In the genomic region with DNA sequence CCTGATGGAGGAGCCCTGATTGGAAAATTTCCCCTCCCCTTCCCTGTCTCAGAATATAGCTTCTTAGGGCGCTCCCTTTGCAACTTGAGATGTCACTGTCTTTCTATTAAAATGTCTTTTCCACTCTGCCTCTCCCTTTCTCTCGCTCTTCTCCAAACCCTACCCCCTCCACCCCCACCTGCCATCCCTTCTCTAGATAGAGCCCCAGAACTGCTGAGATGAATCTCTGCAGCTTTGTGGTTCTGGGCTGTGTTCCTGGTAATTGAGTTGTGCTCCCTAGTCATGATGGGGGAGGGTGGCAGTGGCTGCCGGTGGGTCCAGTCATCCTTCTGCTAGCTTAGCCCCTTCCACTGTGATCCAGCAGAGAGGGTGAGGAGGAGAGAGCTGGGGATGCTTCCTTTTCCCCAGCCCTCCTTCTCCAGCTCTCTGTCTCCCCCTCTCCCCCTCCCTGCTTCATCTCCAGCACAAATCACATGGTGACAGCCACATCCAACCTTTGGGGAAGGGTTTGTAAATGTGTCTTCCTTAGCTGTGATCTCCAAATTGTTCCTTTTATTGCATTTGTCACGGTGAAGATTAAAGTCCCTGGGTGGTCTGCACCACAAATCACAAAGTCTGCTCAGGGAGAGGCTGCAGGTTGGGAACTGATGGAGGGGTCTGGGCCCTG, we compare ENCODE assay signal across 24 cellular contexts.
"Had no signal": no experiment of that assay in that cellular context is flagged by ENCODE, and none has a peak within 500 bp of the region (broad histone marks: within the 10 kb centered on the region; RNA-seq: fewer than 3 reads in every experiment).

No MANE protein-coding gene starts in this region.

- H3K79me2 ChIP-seq: hepatocyte, parathyroid adenoma had no signal

- H3K27ac Mint-ChIP-seq: endodermal cell; stimulated activated naive B cell treated with anti-CD40 and anti-IgM and Interleukin-4, amounts not matched to agents 10 μg/mL and 1 μg/mL and 100 μg/mL, for 72 hours; stimulated activated naive CD8-positive, alpha-beta T cell treated with anti-CD3 and anti-CD28 coated beads, Interleukin-15, amount 100 ng/mL, for 72 hours had no signal

- H3K4me2 ChIP-seq: hepatocyte had no signal

- H3K36me3 Mint-ChIP-seq: naive B cell; stimulated activated naive B cell treated with anti-CD40 and anti-IgM and Interleukin-4, amounts not matched to agents 10 μg/mL and 1 μg/mL and 100 μg/mL, for 72 hours had no signal

- H3K9me3 Mint-ChIP-seq: endodermal cell; neural crest cell; stimulated activated naive B cell treated with anti-CD40 and anti-IgM and Interleukin-4, amounts not matched to agents 10 μg/mL and 1 μg/mL and 100 μg/mL, for 72 hours; stimulated activated naive CD8-positive, alpha-beta T cell treated with anti-CD3 and anti-CD28 coated beads, Interleukin-15, amount 100 ng/mL, for 72 hours had no signal

- H3K9me3 ChIP-seq: prostate gland, testis, upper lobe of right lung, vagina had no signal

- DNase-seq: effector CD4-positive, alpha-beta T cell; endodermal cell; erythroblast; foreskin keratinocyte; left colon; mesendoderm; naive B cell; retina; stimulated activated CD4-positive, alpha-beta T cell treated with anti-CD3 and anti-CD28 coated beads, Interleukin-2, amount 100 ng/mL, for 24 hours; stimulated activated CD4-positive, alpha-beta T cell treated with anti-CD3 and anti-CD28 coated beads, Interleukin-4, amount 100 ng/mL, for 4 hours; stimulated activated naive B cell treated with anti-CD40 and anti-IgM and Interleukin-4, amounts not matched to agents 10 μg/mL and 1 μg/mL and 100 μg/mL, for 72 hours; stimulated activated naive CD8-positive, alpha-beta T cell treated with anti-CD3 and anti-CD28 coated beads, Interleukin-15, amount 100 ng/mL, for 72 hours; testis; upper lobe of right lung had no signal

- H3K4me3 ChIP-seq: coronary artery, hepatocyte, prostate gland, skin epidermis, testis, tibial nerve, upper lobe of right lung, vagina had no signal

- H3K27me3 ChIP-seq: testis, vagina had no signal

- ATAC-seq: foreskin keratinocyte; left colon; sciatic nerve; stimulated activated naive B cell treated with anti-CD40 and anti-IgM and Interleukin-4, amounts not matched to agents 10 μg/mL and 1 μg/mL and 100 μg/mL, for 72 hours; stimulated activated naive CD8-positive, alpha-beta T cell treated with anti-CD3 and anti-CD28 coated beads, Interleukin-15, amount 100 ng/mL, for 72 hours; upper lobe of right lung had no signal

- H3K4me3 Mint-ChIP-seq: endodermal cell; naive B cell; neural crest cell; stimulated activated naive B cell treated with anti-CD40 and anti-IgM and Interleukin-4, amounts not matched to agents 10 μg/mL and 1 μg/mL and 100 μg/mL, for 72 hours; stimulated activated naive CD8-positive, alpha-beta T cell treated with anti-CD3 and anti-CD28 coated beads, Interleukin-15, amount 100 ng/mL, for 72 hours had no signal

- H3K36me3 ChIP-seq: prostate gland, tibial nerve, upper lobe of right lung, vagina had no signal

- H2AFZ ChIP-seq: hepatocyte, parathyroid adenoma had no signal

- FAIRE-seq: endothelial cell of umbilical vein had no signal

- H3K9ac ChIP-seq: parathyroid adenoma had no signal

- H3K27ac ChIP-seq: coronary artery, foreskin keratinocyte, hepatocyte, parathyroid adenoma, prostate gland, skin epidermis, testis, tibial nerve, upper lobe of right lung, vagina had no signal

- H3K4me1 ChIP-seq: parathyroid adenoma, prostate gland, tibial nerve, upper lobe of right lung, vagina had no signal
